In genomic region chr7:93133020-93133419, GRCh38 we compare ENCODE assay signal across 23 cellular contexts. TPM values are rescaled to one million over a fixed set of nuclear protein-coding genes. Genes with fewer than 3 reads are reported as not detected.
DNase-seq lines count a peak whose midpoint lies in the region; TF ChIP-seq lines count a peak whose summit lies in the region.
"Had no signal": no experiment of that assay in that cellular context is flagged by ENCODE, and none has a peak within 500 bp of the region (broad histone marks: within the 10 kb centered on the region; RNA-seq: fewer than 3 reads in every experiment).

No MANE protein-coding gene starts in this region.

- peaks cover 36% of the 10 kb centered on the region for H3K36me3 Mint-ChIP-seq in chondrocyte (ENCODE audit: low read depth)

- H3K4me3 Mint-ChIP-seq in chondrocyte (ENCODE audit: unreplicated experiment) = no peak overlapping the region
- H3K4me3 Mint-ChIP-seq: CD14-positive monocyte; CD4-positive, alpha-beta memory T cell; CD4-positive, CD25-positive, alpha-beta regulatory T cell; CD8-positive, alpha-beta memory T cell had no signal

- H3K4me1 Mint-ChIP-seq in chondrocyte (ENCODE audit: low read depth) = no peaks in the 10 kb centered on the region
- H3K4me1 Mint-ChIP-seq: CD14-positive monocyte; CD8-positive, alpha-beta memory T cell had no signal

- peak; percentile 31 for DNase-seq in HT1080 (ENCODE audit: low read depth)
- DNase-seq in dermis blood vessel endothelial cell = peak; percentile 32
- peak; percentile 17 to 55 for DNase-seq in lung microvascular endothelial cell (ENCODE audit: low read depth in 2 of 2)
- DNase-seq in chondrocyte (ENCODE audit: low spot score) = no peak
- DNase-seq in NCI-H1694 (lab: John Stamatoyannopoulos, UW) = no peak
- no peak for DNase-seq in activated naive CD4-positive, alpha-beta T cell (lab: John Stamatoyannopoulos, UW)
- DNase-seq: 8988T; ACHN; BE2C; C1 segment of cervical spinal cord; CD4-positive, alpha-beta memory T cell; CD4-positive, CD25-positive, alpha-beta regulatory T cell; CD8-positive, alpha-beta memory T cell; COR-L47; DMS 273 treated with DMSO at 0.1 percent for 48 hours; DMS153; DMS53; DMS79; DND-41; EL; GDM1 had no signal

- TF ChIP-seq CTCF in chondrocyte (IDR thresholded peaks at IDR 0.05) = no peak

- H3K27ac Mint-ChIP-seq in chondrocyte (ENCODE audit: unreplicated experiment) = no peak overlapping the region
- H3K27ac Mint-ChIP-seq: CD14-positive monocyte; CD4-positive, alpha-beta memory T cell; CD8-positive, alpha-beta memory T cell had no signal

- H3K27me3 Mint-ChIP-seq in chondrocyte (ENCODE audit: low read depth) = peaks cover 12% of the 10 kb centered on the region
- H3K27me3 Mint-ChIP-seq: CD4-positive, alpha-beta memory T cell; CD4-positive, CD25-positive, alpha-beta regulatory T cell; CD8-positive, alpha-beta memory T cell had no signal

- H3K9me3 Mint-ChIP-seq in chondrocyte (ENCODE audit: low read depth) = peaks cover 50% of the 10 kb centered on the region

RNA-seq across cellular contexts. Expression of gene SAMD9L, which starts 15.2 kb away (rescaled TPM):
- 1.8 and 2.4 TPM in 2 replicates for total RNA-seq in HT1080 (2014; rRNA removed; shearing (Covaris generic))
- 2.0 and 2.4 TPM in 2 replicates for polyA plus RNA-seq in HT1080 (2015; cell fraction: cytosol; rRNA removed)
- 8.3 and 8.7 TPM in 2 replicates for polyA plus RNA-seq in HT1080 (2015; cell fraction: nucleus; rRNA removed)
- total RNA-seq in dermis blood vessel endothelial cell (23.5 and 27.7 TPM in 2 replicates), lung microvascular endothelial cell (6.9 and 8.1 TPM in 2 replicates), chondrocyte (6.8 to 22.5 TPM (median 6.9 TPM) in 3 replicates)
- total RNA-seq: G401 had no signal

RNA-seq across cellular contexts. Expression of gene SAMD9, which starts 15.2 kb away (rescaled TPM):
- 5.3 and 6.4 TPM in 2 replicates for total RNA-seq in HT1080 (2014; rRNA removed; shearing (Covaris generic))
- polyA plus RNA-seq in HT1080 (2015; cell fraction: cytosol; rRNA removed) = 2.6 and 3.4 TPM in 2 replicates
- polyA plus RNA-seq in HT1080 (2015; cell fraction: nucleus; rRNA removed) = 11.2 and 13.5 TPM in 2 replicates
- total RNA-seq in dermis blood vessel endothelial cell = 20.4 and 24.4 TPM in 2 replicates
- total RNA-seq in lung microvascular endothelial cell = 9.4 and 12.5 TPM in 2 replicates
- total RNA-seq in chondrocyte = 4.2 to 13.8 TPM (median 5.0 TPM) in 3 replicates
- total RNA-seq: G401 had no signal

Comparison
In these comparisons a context has a peak if more than half of its experiments do, and no peak if none do; other contexts are left out.
1. DNase-seq: peak in HT1080 (single experiment), dermis blood vessel endothelial cell (single experiment) and lung microvascular endothelial cell (2 of 2); none in chondrocyte (single experiment), NCI-H1694 (single experiment) and activated naive CD4-positive, alpha-beta T cell (0 of 4).